8 cellular contexts compared by ENCODE assay signal in the genomic region with DNA sequence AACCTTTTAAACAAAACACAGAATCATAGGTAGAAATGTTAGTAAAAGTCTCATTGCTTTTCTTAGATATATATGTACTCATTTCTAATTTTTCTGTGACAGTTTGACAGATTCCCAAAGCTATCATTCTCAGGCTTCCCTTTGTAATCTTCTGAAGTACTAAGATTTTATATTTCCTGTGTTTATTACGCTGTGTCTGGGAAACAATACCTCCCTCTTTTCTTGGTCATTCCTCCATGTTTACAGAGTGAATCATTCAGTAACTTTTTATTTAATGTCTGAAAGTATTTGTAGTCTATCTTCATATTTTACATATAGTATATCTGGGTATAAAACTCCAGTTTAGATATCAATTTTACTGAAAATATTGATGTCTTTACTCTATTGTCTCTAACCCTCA.
"Had no signal": no experiment of that assay in that cellular context is flagged by ENCODE, and none has a peak within 500 bp of the region (broad histone marks: within the 10 kb centered on the region; RNA-seq: fewer than 3 reads in every experiment).

No MANE protein-coding gene starts in this region.

- ATAC-seq: GM23338, K562 had no signal

- DNase-seq: H9, HCEC 1CT, IMR-90, Kasumi-1, KG1 had no signal

- H3K27ac ChIP-seq: HL-60 had no signal

- H3K4me3 ChIP-seq: GM23338, K562 had no signal
